ENCODE assay signal across 12 cellular contexts in genomic region chr1:23282967-23283366, GRCh38.
DNase-seq lines count a peak whose midpoint lies in the region; TF ChIP-seq lines count a peak whose summit lies in the region.
"Had no signal": no experiment of that assay in that cellular context is flagged by ENCODE, and none has a peak within 500 bp of the region (broad histone marks: within the 10 kb centered on the region; RNA-seq: fewer than 3 reads in every experiment).

No MANE protein-coding gene starts in this region.

- H3K4me3 ChIP-seq in fibroblast of mammary gland (ENCODE audit: control insufficient read depth, low read depth, low read length) (no peak overlapping the region), skeletal muscle cell (ENCODE audit: low read depth, low read length) (no peak overlapping the region)
- H3K4me3 ChIP-seq: sigmoid colon had no signal

- TF ChIP-seq CTCF in fibroblast of mammary gland (conservative IDR thresholded peaks at IDR 0.05; ENCODE audit: control insufficient read depth, insufficient read depth, low read depth, low read length): no peak

- DNase-seq in GM04503 (ENCODE audit: low read depth) (peak; percentile 70), SIG-M5 (lab: John Stamatoyannopoulos, UW) (peak; percentile 41), fibroblast of mammary gland (ENCODE audit: low read depth) (peak; percentile 85), skeletal muscle cell (ENCODE audit: low read depth) (peak; percentile 46), Kasumi-1 (lab: John Stamatoyannopoulos, UW) (no peak), HuH-7.5 (ENCODE audit: low spot score) (no peak), OCI-M2 (lab: John Stamatoyannopoulos, UW; ENCODE audit: unreplicated experiment) (no peak), T-helper 9 cell (no peak)
- DNase-seq: activated CD8-positive, alpha-beta memory T cell treated with anti-CD3 and anti-CD28 coated beads, Interleukin-2, amount 10 ng/mL, durations not matched to agents 7 days and 5 days; effector CD4-positive, alpha-beta T cell; left cardiac atrium; sigmoid colon had no signal

Comparison
In these comparisons a context has a peak if more than half of its experiments do, and no peak if none do; other contexts are left out.
1. DNase-seq: peak in GM04503 (single experiment), SIG-M5 (single experiment), fibroblast of mammary gland (single experiment) and skeletal muscle cell (single experiment); none in Kasumi-1 (0 of 2), HuH-7.5 (single experiment), OCI-M2 (single experiment) and T-helper 9 cell (single experiment).